14 cellular contexts compared by ENCODE assay signal in the genomic region with DNA sequence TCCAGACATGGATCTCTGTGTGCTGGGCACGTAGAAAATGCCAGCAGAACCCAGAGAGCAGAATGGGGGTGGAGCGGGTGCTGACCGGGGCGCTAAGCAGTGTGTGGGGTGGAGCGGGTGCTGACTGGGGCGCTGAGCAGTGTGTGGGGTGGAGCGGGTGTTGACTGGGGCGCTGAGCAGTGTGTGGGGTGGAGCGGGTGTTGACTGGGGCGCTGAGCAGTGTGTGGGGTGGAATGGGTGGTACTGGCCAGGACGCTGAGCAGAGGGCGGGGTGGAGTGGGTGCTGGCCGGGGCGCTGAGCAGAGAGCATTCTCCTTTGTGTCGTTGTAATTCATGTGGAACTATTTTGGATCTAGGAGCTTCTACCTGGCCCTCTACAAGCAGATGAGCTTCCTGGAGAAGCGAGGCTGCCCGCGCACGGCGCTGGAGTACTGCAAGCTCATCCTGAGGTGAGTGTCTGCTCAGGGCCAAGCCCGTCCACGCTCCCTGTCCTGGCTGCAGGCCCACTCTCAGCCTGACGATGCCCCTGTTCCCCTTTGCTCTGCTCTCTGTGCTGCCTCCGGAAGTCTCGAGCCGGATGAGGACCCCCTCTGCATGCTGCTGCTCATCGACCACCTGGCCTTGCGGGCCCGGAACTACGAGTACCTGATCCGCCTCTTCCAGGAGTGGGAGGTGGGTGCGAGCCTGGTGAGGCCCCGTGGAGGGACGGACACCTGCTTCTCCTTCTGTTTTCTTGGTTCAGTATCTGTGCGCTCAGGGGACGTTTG.
"Had no signal": no experiment of that assay in that cellular context is flagged by ENCODE, and none has a peak within 500 bp of the region (broad histone marks: within the 10 kb centered on the region; RNA-seq: fewer than 3 reads in every experiment).

No MANE protein-coding gene starts in this region.

- ATAC-seq: activated T-helper 17 cell treated with anti-CD3 and anti-CD28 coated beads, Interleukin-2, amount 50 U/mL, for 72 hours; stimulated activated memory B cell treated with anti-CD40 and anti-IgM and Interleukin-4, amounts not matched to agents 10 μg/mL and 1 μg/mL and 100 μg/mL, for 72 hours had no signal

- H3K4me3 ChIP-seq: dorsolateral prefrontal cortex, ovary, thyroid gland had no signal

- H3K9me3 ChIP-seq: ovary, thyroid gland had no signal

- H3K27me3 ChIP-seq: dorsolateral prefrontal cortex, ovary, thyroid gland had no signal

- H3K9me3 Mint-ChIP-seq: activated T-helper 17 cell treated with anti-CD3 and anti-CD28 coated beads, Interleukin-2, amount 50 U/mL, for 72 hours; nephron; stimulated activated memory B cell treated with anti-CD40 and anti-IgM and Interleukin-4, amounts not matched to agents 10 μg/mL and 1 μg/mL and 100 μg/mL, for 72 hours had no signal

- H3K27ac ChIP-seq: ovary, thyroid gland had no signal

- H3K4me1 Mint-ChIP-seq: activated T-helper 17 cell treated with anti-CD3 and anti-CD28 coated beads, Interleukin-2, amount 50 U/mL, for 72 hours; nephron; stimulated activated memory B cell treated with anti-CD40 and anti-IgM and Interleukin-4, amounts not matched to agents 10 μg/mL and 1 μg/mL and 100 μg/mL, for 72 hours had no signal

- H3K4me1 ChIP-seq: thyroid gland had no signal

- DNase-seq: activated CD4-positive, alpha-beta T cell treated with anti-CD3 and anti-CD28 coated beads for 1 hour; activated CD4-positive, alpha-beta T cell treated with anti-CD3 and anti-CD28 coated beads, Interleukin-2, amount 50 U/mL, for 4 hours; activated naive CD4-positive, alpha-beta T cell treated with Interleukin-2 at 50 U/mL for 16 hours; dorsolateral prefrontal cortex; foreskin fibroblast; hypothalamus; mesendoderm; ovary; stimulated activated CD4-positive, alpha-beta T cell treated with anti-CD3 and anti-CD28 coated beads, Interleukin-12 subunit alpha, Interleukin-12 subunit beta, amount 100 ng/mL, for 4 hours; T-helper 1 cell; thyroid gland had no signal

- H3K27me3 Mint-ChIP-seq: activated T-helper 17 cell treated with anti-CD3 and anti-CD28 coated beads, Interleukin-2, amount 50 U/mL, for 72 hours; stimulated activated memory B cell treated with anti-CD40 and anti-IgM and Interleukin-4, amounts not matched to agents 10 μg/mL and 1 μg/mL and 100 μg/mL, for 72 hours had no signal

- H3K27ac Mint-ChIP-seq: activated T-helper 17 cell treated with anti-CD3 and anti-CD28 coated beads, Interleukin-2, amount 50 U/mL, for 72 hours; nephron; stimulated activated memory B cell treated with anti-CD40 and anti-IgM and Interleukin-4, amounts not matched to agents 10 μg/mL and 1 μg/mL and 100 μg/mL, for 72 hours had no signal

- H3K4me3 Mint-ChIP-seq: activated T-helper 17 cell treated with anti-CD3 and anti-CD28 coated beads, Interleukin-2, amount 50 U/mL, for 72 hours; nephron; stimulated activated memory B cell treated with anti-CD40 and anti-IgM and Interleukin-4, amounts not matched to agents 10 μg/mL and 1 μg/mL and 100 μg/mL, for 72 hours had no signal
